8 cellular contexts compared by ENCODE assay signal in genomic region chr7:64307254-64308018, GRCh38. TPM values are rescaled to one million over a fixed set of nuclear protein-coding genes. Genes with fewer than 3 reads are reported as not detected.
DNase-seq lines count a peak whose midpoint lies in the region; ATAC-seq and TF ChIP-seq lines count a peak whose summit lies in the region.

No MANE protein-coding gene starts in this region.

- in situ Hi-C loops in astrocyte of the cerebellum (cut with HindIII; ENCODE audit: low sequenced_read_pairs), result no loop called here

- H3K36me3 Mint-ChIP-seq in GM23338 (ENCODE audit: low read depth), result peaks cover 20% of the 10 kb centered on the region
- H3K36me3 Mint-ChIP-seq in T-helper 2 cell treated with Interferon-gamma antibody and Interleukin-4, amounts not matched to agents 5 μg/mL and 100 μg/mL, for 36 hours (ENCODE audit: low read depth), result peaks cover 2% of the 10 kb centered on the region

- no peak for TF ChIP-seq CTCF in GM23338 (conservative IDR thresholded peaks at IDR 0.05; ENCODE audit: low read depth in 2 of 2)
- no peak for TF ChIP-seq CTCF in astrocyte of the cerebellum (IDR thresholded peaks at IDR 0.05; ENCODE audit: low read depth, low read length, missing control alignments)

- H3K4me3 ChIP-seq in GM23338 (peak overlapping the region; percentile 60), astrocyte of the cerebellum (ENCODE audit: low read depth, low read length) (peak overlapping the region; percentile 56)

- H3K4me3 Mint-ChIP-seq in GM23338, result peak overlapping the region; percentile 81
- H3K4me3 Mint-ChIP-seq in T-helper 2 cell treated with Interferon-gamma antibody and Interleukin-4, amounts not matched to agents 5 μg/mL and 100 μg/mL, for 36 hours, result peak overlapping the region; percentile 86

- H3K36me3 ChIP-seq in GM23338 (ENCODE audit: insufficient read depth), result no peaks in the 10 kb centered on the region

- H3K9me3 Mint-ChIP-seq in GM23338, result peaks cover 86% of the 10 kb centered on the region
- H3K9me3 Mint-ChIP-seq in T-helper 2 cell treated with Interferon-gamma antibody and Interleukin-4, amounts not matched to agents 5 μg/mL and 100 μg/mL, for 36 hours, result peaks cover 7% of the 10 kb centered on the region

- peak; percentile 97 for ATAC-seq in GM23338

- H3K79me2 ChIP-seq in GM23338 (replicated peaks; ENCODE audit: insufficient read depth), result no peaks in the 10 kb centered on the region

- peaks cover 9% of the 10 kb centered on the region for H3K27me3 Mint-ChIP-seq in GM23338 (ENCODE audit: insufficient read depth, low read depth, poor library complexity)
- H3K27me3 Mint-ChIP-seq in T-helper 2 cell treated with Interferon-gamma antibody and Interleukin-4, amounts not matched to agents 5 μg/mL and 100 μg/mL, for 36 hours (ENCODE audit: low read depth), result no peaks in the 10 kb centered on the region

- H4K20me1 ChIP-seq in GM23338 (replicated peaks; ENCODE audit: insufficient read depth), result no peaks in the 10 kb centered on the region

- H3K9me2 ChIP-seq in GM23338 (ENCODE audit: insufficient read depth), result no peaks in the 10 kb centered on the region

- no peak overlapping the region for H2AFZ ChIP-seq in GM23338

- H3K27me3 ChIP-seq in GM23338 (ENCODE audit: insufficient read depth), result no peaks in the 10 kb centered on the region

- peak overlapping the region; percentile 79 for H3K4me2 ChIP-seq in GM23338

- peak; percentile 98 for DNase-seq in GF-D8 (lab: John Stamatoyannopoulos, UW)
- peak; percentile 90 for DNase-seq in GM23338 (ENCODE audit: low spot score)
- peak; percentile 97 for DNase-seq in NCI-H1092 (lab: John Stamatoyannopoulos, UW)
- DNase-seq in T-helper 2 cell treated with Interferon-gamma antibody and Interleukin-4, amounts not matched to agents 5 μg/mL and 100 μg/mL, for 36 hours (ENCODE audit: low spot score), result peak; percentile 92
- DNase-seq in astrocyte of the cerebellum (ENCODE audit: low read depth), result peak; percentile 35
- DNase-seq in hypothalamus (lab: John Stamatoyannopoulos, UW), result peak; percentile 58 to 99 (median 92)
- DNase-seq in stimulated activated CD4-positive, alpha-beta T cell treated with anti-CD3 and anti-CD28 coated beads, Interleukin-15, amount 100 ng/mL, for 1 hour (ENCODE audit: low read depth in 1 of 2, low spot score in 1 of 2), result peak; percentile 81 to 87
- no peak for DNase-seq in HT-29 (ENCODE audit: low spot score)

- no peak overlapping the region for H3K27ac ChIP-seq in GM23338 (ENCODE audit: low read depth)

- peak overlapping the region; percentile 94 for H3K27ac Mint-ChIP-seq in GM23338
- peak overlapping the region; percentile 98 for H3K27ac Mint-ChIP-seq in T-helper 2 cell treated with Interferon-gamma antibody and Interleukin-4, amounts not matched to agents 5 μg/mL and 100 μg/mL, for 36 hours

- no peaks in the 10 kb centered on the region for H3K4me1 ChIP-seq in GM23338 (ENCODE audit: insufficient read depth)

- no peaks in the 10 kb centered on the region for H3F3A ChIP-seq in GM23338 (replicated peaks; ENCODE audit: low read depth)

- H3K4me1 Mint-ChIP-seq in GM23338, result no peaks in the 10 kb centered on the region
- H3K4me1 Mint-ChIP-seq in T-helper 2 cell treated with Interferon-gamma antibody and Interleukin-4, amounts not matched to agents 5 μg/mL and 100 μg/mL, for 36 hours (ENCODE audit: low read depth), result peaks cover 13% of the 10 kb centered on the region

TF ChIP-seq in GM23338, 12 proteins besides CTCF, POLR2A, EP300 and RAD21:
- TF ChIP-seq CREB1 (CRISPR knock-in tag; IDR thresholded peaks at IDR 0.05; ENCODE audit: low read depth), result peak; percentile 59
- peak; percentile 68 for TF ChIP-seq ETS1 (IDR thresholded peaks at IDR 0.05)
- TF ChIP-seq POLR2AphosphoS5 (IDR thresholded peaks at IDR 0.05; ENCODE audit: low read depth), result no peak

RNA-seq across cellular contexts. Expression of gene ZNF736, which starts 6.3 kb away (rescaled TPM):
- 14.2 and 15.0 TPM in 2 replicates for total RNA-seq in GM23338 (2014; rRNA removed; shearing (Covaris generic))
- polyA plus RNA-seq in GM23338 (2016; fragmentation: Nextera tagmentation; extraction: Ambion mirVana), result 2.6 and 4.6 TPM in 2 replicates
- 0.46 and 1.4 TPM in 2 replicates for total RNA-seq in HT-29 (2014; rRNA removed; shearing (Covaris generic))
